In genomic region chr4:55312491-55313101, GRCh38 we compare ENCODE assay signal across 8 cellular contexts. TPM values are rescaled to one million over a fixed set of nuclear protein-coding genes. Genes with fewer than 3 reads are reported as not detected.
DNase-seq lines count a peak whose midpoint lies in the region; ATAC-seq and TF ChIP-seq lines count a peak whose summit lies in the region.

No MANE protein-coding gene starts in this region.

- intact Hi-C loops in colonic mucosa (cut with DNase I) = no loop called here

- no peak overlapping the region for H2AFZ ChIP-seq in SK-N-SH (ENCODE audit: low read depth)

- H3K36me3 ChIP-seq in BE2C (no peaks in the 10 kb centered on the region), SK-N-SH (replicated peaks in 1 of 2; ENCODE audit: control insufficient read depth in 1 of 2, insufficient read depth in 2 of 2, low read length in 1 of 2) (no peaks in the 10 kb centered on the region), colonic mucosa (no peaks in the 10 kb centered on the region)

- peaks cover 22% of the 10 kb centered on the region for H3K27me3 Mint-ChIP-seq in stimulated activated memory B cell treated with anti-CD40 and anti-IgM and Interleukin-4, amounts not matched to agents 10 μg/mL and 1 μg/mL and 100 μg/mL, for 72 hours

- H3K4me1 ChIP-seq in BE2C (no peaks in the 10 kb centered on the region), SK-N-SH (ENCODE audit: control insufficient read depth in 1 of 2, insufficient read depth in 2 of 2, low read depth in 1 of 2, low read length in 1 of 2) (no peaks in the 10 kb centered on the region), colonic mucosa (no peaks in the 10 kb centered on the region)

- POLR2A ChIA-PET in SK-N-SH (lab: Yijun Ruan, JAX) = no interaction called here

- no peaks in the 10 kb centered on the region for H3K9me3 ChIP-seq in BE2C
- no peaks in the 10 kb centered on the region for H3K9me3 ChIP-seq in SK-N-SH
- H3K9me3 ChIP-seq in colonic mucosa = no peaks in the 10 kb centered on the region

- no peak overlapping the region for H3K27ac Mint-ChIP-seq in stimulated activated memory B cell treated with anti-CD40 and anti-IgM and Interleukin-4, amounts not matched to agents 10 μg/mL and 1 μg/mL and 100 μg/mL, for 72 hours

- TF ChIP-seq RAD21 in SK-N-SH (IDR thresholded peaks at IDR 0.05; ENCODE audit: low read length) = peak; percentile 50; the same call in 1 of the 2 replicates

- DNase-seq in BE2C (peak; percentile 37), SK-N-SH (peak; percentile 19), colonic mucosa (peak; percentile 36), lung microvascular endothelial cell (ENCODE audit: low read depth in 2 of 2) (peak; percentile 78 to 79), NCI-H774 (lab: John Stamatoyannopoulos, UW) (no peak)

- peaks cover 8% of the 10 kb centered on the region for H3K9me3 Mint-ChIP-seq in stimulated activated memory B cell treated with anti-CD40 and anti-IgM and Interleukin-4, amounts not matched to agents 10 μg/mL and 1 μg/mL and 100 μg/mL, for 72 hours

- H3K4me3 Mint-ChIP-seq in stimulated activated memory B cell treated with anti-CD40 and anti-IgM and Interleukin-4, amounts not matched to agents 10 μg/mL and 1 μg/mL and 100 μg/mL, for 72 hours = no peak overlapping the region

- ATAC-seq in GM18508 (IDR thresholded peaks at IDR 0.05; ENCODE audit: insufficient read depth, unreplicated experiment) (peak; percentile 61), HG03442 (IDR thresholded peaks at IDR 0.05; ENCODE audit: unreplicated experiment) (peak; percentile 84)
- ATAC-seq in stimulated activated memory B cell treated with anti-CD40 and anti-IgM and Interleukin-4, amounts not matched to agents 10 μg/mL and 1 μg/mL and 100 μg/mL, for 72 hours = no peak

- H3K9ac ChIP-seq in SK-N-SH = no peak overlapping the region
- H3K9ac ChIP-seq in colonic mucosa (ENCODE audit: low read depth in 2 of 2, low read length in 2 of 2) = no peak overlapping the region

- H3K27me3 ChIP-seq in BE2C (no peaks in the 10 kb centered on the region), SK-N-SH (ENCODE audit: insufficient read depth) (peaks cover 4% of the 10 kb centered on the region; the same call in 1 of the 2 replicates), colonic mucosa (no peaks in the 10 kb centered on the region)

- CTCF ChIA-PET in SK-N-SH (lab: Yijun Ruan, JAX) = interaction anchor here (0.6 to 5.1 kb wide), 27 partner anchors 8 to 994 kb away, joined by 3 to 52 read pairs (median 4); partner anchors contain the start of gene SRD5A3

- peaks cover 5% of the 10 kb centered on the region for H3K4me1 Mint-ChIP-seq in stimulated activated memory B cell treated with anti-CD40 and anti-IgM and Interleukin-4, amounts not matched to agents 10 μg/mL and 1 μg/mL and 100 μg/mL, for 72 hours

- TF ChIP-seq CTCF in BE2C (IDR thresholded peaks at IDR 0.05; ENCODE audit: low read depth, low read length) (peak; percentile 80), SK-N-SH (IDR thresholded peaks at IDR 0.05) (peak; percentile 68), colonic mucosa (IDR thresholded peaks at IDR 0.05) (peak; percentile 54)

- no peaks in the 10 kb centered on the region for H4K20me1 ChIP-seq in SK-N-SH (ENCODE audit: insufficient read depth)

- no peak for TF ChIP-seq EP300 in SK-N-SH (IDR thresholded peaks at IDR 0.05; ENCODE audit: borderline replicate concordance in 1 of 2, low read depth in 1 of 2, low read length in 1 of 2)

- H3K4me3 ChIP-seq in BE2C (ENCODE audit: low read depth, low read length) (no peak overlapping the region), SK-N-SH (ENCODE audit: low read depth in 2 of 2, low read length in 1 of 2) (no peak overlapping the region), colonic mucosa (no peak overlapping the region)

- H3F3A ChIP-seq in SK-N-SH (replicated peaks; ENCODE audit: insufficient read depth) = no peaks in the 10 kb centered on the region

- H3K27ac ChIP-seq in SK-N-SH (ENCODE audit: low read depth in 2 of 2, low read length in 1 of 2) = no peak overlapping the region
- no peak overlapping the region for H3K27ac ChIP-seq in colonic mucosa

- H3K9me2 ChIP-seq in SK-N-SH = no peaks in the 10 kb centered on the region

- H3K36me3 Mint-ChIP-seq in stimulated activated memory B cell treated with anti-CD40 and anti-IgM and Interleukin-4, amounts not matched to agents 10 μg/mL and 1 μg/mL and 100 μg/mL, for 72 hours = no peaks in the 10 kb centered on the region

- no peaks in the 10 kb centered on the region for H3K79me2 ChIP-seq in SK-N-SH (ENCODE audit: insufficient read depth)

- WGBS in SK-N-SH (ENCODE audit: low lambda C conversion rate) = 64% methylated on average over 1 of the region's 1 CpG

- H3K4me2 ChIP-seq in SK-N-SH = no peak overlapping the region

TF ChIP-seq in SK-N-SH, 30 proteins besides CTCF, POLR2A, EP300 and RAD21 (continues in another document):
- TF ChIP-seq FOXJ3 (CRISPR knock-in tag; IDR thresholded peaks at IDR 0.05) (no peak), RCOR1 (IDR thresholded peaks at IDR 0.05; ENCODE audit: low read length) (no peak), JUND (IDR thresholded peaks at IDR 0.05) (no peak), POLR2AphosphoS5 (IDR thresholded peaks at IDR 0.05; ENCODE audit: low read depth, low read length) (no peak), SMC3 (IDR thresholded peaks at IDR 0.05; ENCODE audit: low read depth, low read length) (peak; percentile 34; the same call in 1 of the 2 replicates), GATA2 (CRISPR knock-in tag; IDR thresholded peaks at IDR 0.05) (no peak), REST (IDR thresholded peaks at IDR 0.05; ENCODE audit: low read depth, low read length) (no peak), RXRA (IDR thresholded peaks at IDR 0.05; ENCODE audit: borderline replicate concordance, low read depth) (no peak), TCF12 (IDR thresholded peaks at IDR 0.05) (peak; percentile 55), USF2 (IDR thresholded peaks at IDR 0.05; ENCODE audit: borderline replicate concordance, low read depth, low read length) (no peak), FOXM1 (IDR thresholded peaks at IDR 0.05; ENCODE audit: low read depth) (no peak), IRF3 (IDR thresholded peaks at IDR 0.05; ENCODE audit: low read depth, low read length) (no peak), NFIC (IDR thresholded peaks at IDR 0.05; ENCODE audit: borderline replicate concordance) (no peak), SIN3A (IDR thresholded peaks at IDR 0.05; ENCODE audit: borderline replicate concordance, low read depth, low read length) (no peak)
- TF ChIP-seq, protein P1, sequence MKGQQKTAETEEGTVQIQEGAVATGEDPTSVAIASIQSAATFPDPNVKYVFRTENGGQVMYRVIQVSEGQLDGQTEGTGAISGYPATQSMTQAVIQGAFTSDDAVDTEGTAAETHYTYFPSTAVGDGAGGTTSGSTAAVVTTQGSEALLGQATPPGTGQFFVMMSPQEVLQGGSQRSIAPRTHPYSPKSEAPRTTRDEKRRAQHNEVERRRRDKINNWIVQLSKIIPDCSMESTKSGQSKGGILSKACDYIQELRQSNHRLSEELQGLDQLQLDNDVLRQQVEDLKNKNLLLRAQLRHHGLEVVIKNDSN (IDR thresholded peaks at IDR 0.05; ENCODE audit: borderline replicate concordance, low read depth) = no peak

RNA-seq across cellular contexts. Expression of gene SRD5A3, which starts 33.4 kb away (rescaled TPM):
- polyA plus RNA-seq in BE2C (2012; ENCODE audit: insufficient read depth, insufficient read length, low read depth) = 4.4 TPM
- polyA plus RNA-seq in SK-N-SH (2012; rRNA removed) = 5.1 TPM in 2 replicates
- polyA plus RNA-seq in SK-N-SH (2012; cell fraction: cytosol; rRNA removed) = 5.9 and 6.4 TPM in 2 replicates
- polyA plus RNA-seq in SK-N-SH (2012; cell fraction: nucleus; rRNA removed) = 2.1 TPM in 2 replicates
- 10 to 100 TPM; 18.8 to 22.2 TPM for total RNA-seq in colonic mucosa
- total RNA-seq in lung microvascular endothelial cell = 9.1 and 10.0 TPM in 2 replicates
